Comparison of ENCODE assay signal across 14 cellular contexts in the genomic region with DNA sequence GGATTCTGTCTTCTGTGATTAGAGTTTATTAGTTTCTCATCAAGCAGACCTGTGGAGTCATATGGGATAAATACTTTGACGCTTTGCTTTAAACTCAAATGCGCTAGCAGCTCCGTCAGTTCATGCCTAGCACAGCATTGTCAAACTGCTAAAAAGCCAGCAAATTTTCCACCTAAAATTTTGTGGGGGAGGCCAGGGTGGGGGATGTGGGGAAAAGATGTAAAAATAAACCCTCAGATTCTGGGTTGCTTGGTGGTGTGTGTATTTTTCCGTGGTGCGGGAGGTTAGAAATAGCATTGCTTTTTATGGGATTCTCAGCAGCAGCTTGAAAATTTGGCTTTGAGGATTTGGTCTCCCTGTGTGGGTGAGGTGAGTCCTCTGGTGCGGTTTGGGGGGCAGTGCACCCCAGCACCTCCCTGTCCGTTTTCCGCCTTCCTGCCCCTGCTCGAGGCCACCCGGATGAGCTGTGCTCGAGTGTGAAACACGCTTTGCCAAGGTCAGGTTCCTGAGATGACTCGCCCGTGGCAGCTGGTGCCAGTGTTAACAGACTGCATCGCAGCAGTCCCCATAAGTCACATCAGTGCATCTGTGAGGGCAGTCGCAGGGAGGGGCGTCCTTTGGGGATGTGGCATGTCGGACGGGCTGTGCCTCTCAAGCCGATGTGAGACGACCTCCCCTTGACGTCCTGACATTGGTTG.
DNase-seq lines count a peak whose midpoint lies in the region; ATAC-seq lines count a peak whose summit lies in the region.
"Had no signal": no experiment of that assay in that cellular context is flagged by ENCODE, and none has a peak within 500 bp of the region (broad histone marks: within the 10 kb centered on the region; RNA-seq: fewer than 3 reads in every experiment).

No MANE protein-coding gene starts in this region.

- 71 to 72% methylated on average over 21 to 22 of the region's 22 CpGs for WGBS in GM23248 (ENCODE audit: low coverage in 1 of 2, low lambda C conversion rate in 2 of 2, missing lambda C conversion rate in 2 of 2), 2 experiments

- no peaks in the 10 kb centered on the region for H3K36me3 ChIP-seq in GM23248 (ENCODE audit: low read depth)

- intact Hi-C loops in activated CD4-positive, alpha-beta memory T cell treated with anti-CD3 and anti-CD28 coated beads for 36 hours (cut with micrococcal nuclease) = loop anchor here (1.0 kb wide), 1 partner anchor 18 kb away; no protein-coding TSS in a partner anchor

- H3K27ac Mint-ChIP-seq in activated CD4-positive, alpha-beta T cell treated with anti-CD3 and anti-CD28 coated beads, Interleukin-2, amount 10 ng/mL, durations not matched to agents 7 days and 5 days = peak overlapping the region; percentile 10
- H3K27ac Mint-ChIP-seq in activated CD4-positive, alpha-beta memory T cell treated with anti-CD3 and anti-CD28 coated beads for 36 hours = peak overlapping the region; percentile 39
- peak overlapping the region; percentile 38 to 72 for H3K27ac Mint-ChIP-seq in effector memory CD8-positive, alpha-beta T cell

- POLR2A ChIA-PET in activated CD4-positive, alpha-beta T cell treated with anti-CD3 and anti-CD28 coated beads, Interleukin-2, amount 10 ng/mL, durations not matched to agents 7 days and 5 days (lab: Charles Lee) = no interaction called here
- POLR2A ChIA-PET in activated CD4-positive, alpha-beta memory T cell treated with anti-CD3 and anti-CD28 coated beads for 36 hours (lab: Charles Lee) = interaction anchor here (1.1 kb wide), 1 partner anchor 16 kb away, joined by 3 read pairs; no protein-coding TSS in a partner anchor

- no peaks in the 10 kb centered on the region for H3K9me3 ChIP-seq in GM23248 (ENCODE audit: low read depth)

- peaks cover 15% of the 10 kb centered on the region for H3K9me3 Mint-ChIP-seq in activated CD4-positive, alpha-beta T cell treated with anti-CD3 and anti-CD28 coated beads, Interleukin-2, amount 10 ng/mL, durations not matched to agents 7 days and 5 days
- no peaks in the 10 kb centered on the region for H3K9me3 Mint-ChIP-seq in activated CD4-positive, alpha-beta memory T cell treated with anti-CD3 and anti-CD28 coated beads for 36 hours
- no peaks in the 10 kb centered on the region for H3K9me3 Mint-ChIP-seq in effector memory CD8-positive, alpha-beta T cell

- peaks cover 24% of the 10 kb centered on the region for H3K36me3 Mint-ChIP-seq in activated CD4-positive, alpha-beta T cell treated with anti-CD3 and anti-CD28 coated beads, Interleukin-2, amount 10 ng/mL, durations not matched to agents 7 days and 5 days (ENCODE audit: low read depth)
- peaks cover 8% of the 10 kb centered on the region for H3K36me3 Mint-ChIP-seq in activated CD4-positive, alpha-beta memory T cell treated with anti-CD3 and anti-CD28 coated beads for 36 hours
- no peaks in the 10 kb centered on the region for H3K36me3 Mint-ChIP-seq in effector memory CD8-positive, alpha-beta T cell (ENCODE audit: insufficient read depth)

- H3K27me3 Mint-ChIP-seq in activated CD4-positive, alpha-beta T cell treated with anti-CD3 and anti-CD28 coated beads, Interleukin-2, amount 10 ng/mL, durations not matched to agents 7 days and 5 days = no peaks in the 10 kb centered on the region
- H3K27me3 Mint-ChIP-seq in activated CD4-positive, alpha-beta memory T cell treated with anti-CD3 and anti-CD28 coated beads for 36 hours = peaks cover 9% of the 10 kb centered on the region
- peaks cover 31 to 61% of the 10 kb centered on the region in 2 donors for H3K27me3 Mint-ChIP-seq in effector memory CD8-positive, alpha-beta T cell

- DNase-seq in activated CD4-positive, alpha-beta T cell treated with anti-CD3 and anti-CD28 coated beads, Interleukin-2, amount 10 ng/mL, durations not matched to agents 7 days and 5 days = peak; percentile 13
- no peak for DNase-seq in activated CD4-positive, alpha-beta T cell treated with anti-CD3 and anti-CD28 coated beads for 1 hour
- peak; percentile 83 for DNase-seq in activated CD4-positive, alpha-beta memory T cell treated with anti-CD3 and anti-CD28 coated beads for 36 hours
- DNase-seq in effector memory CD8-positive, alpha-beta T cell = no peak
- DNase-seq in stimulated activated naive CD8-positive, alpha-beta T cell treated with anti-CD3 and anti-CD28 coated beads, Interleukin-15, Interleukin-2, amounts not matched to agents 100 U/mL and 50 U/mL, for 24 hours = peak; percentile 61
- no peak for DNase-seq in GM23248
- no peak for DNase-seq in SW480 (ENCODE audit: low spot score)
- DNase-seq: DND-41, foreskin melanocyte, NCI-H1105, NCI-H526 had no signal

- in situ Hi-C loops in GM23248 (cut with MboI) = no loop called here

- H2AFZ ChIP-seq in GM23248 = no peak overlapping the region

- no peak overlapping the region for H3K4me3 Mint-ChIP-seq in activated CD4-positive, alpha-beta T cell treated with anti-CD3 and anti-CD28 coated beads, Interleukin-2, amount 10 ng/mL, durations not matched to agents 7 days and 5 days
- H3K4me3 Mint-ChIP-seq in activated CD4-positive, alpha-beta memory T cell treated with anti-CD3 and anti-CD28 coated beads for 36 hours = peak overlapping the region; percentile 11
- peak overlapping the region; percentile 56 to 60 for H3K4me3 Mint-ChIP-seq in effector memory CD8-positive, alpha-beta T cell

- H3K9me2 ChIP-seq in GM23248 (ENCODE audit: insufficient read depth) = no peaks in the 10 kb centered on the region

- no peaks in the 10 kb centered on the region for H3F3A ChIP-seq in GM23248 (ENCODE audit: insufficient read depth)

- ATAC-seq in effector memory CD8-positive, alpha-beta T cell (replicated peaks) = peak; percentile 64
- peak; percentile 76 for ATAC-seq in stimulated activated naive CD8-positive, alpha-beta T cell treated with anti-CD3 and anti-CD28 coated beads, Interleukin-15, Interleukin-2, amounts not matched to agents 100 U/mL and 50 U/mL, for 24 hours
- no peak for ATAC-seq in GM18861 (IDR thresholded peaks at IDR 0.05; ENCODE audit: unreplicated experiment)
- ATAC-seq: HCT116 had no signal

- no peak overlapping the region for H3K9ac ChIP-seq in GM23248

- CTCF ChIA-PET in activated CD4-positive, alpha-beta T cell treated with anti-CD3 and anti-CD28 coated beads, Interleukin-2, amount 10 ng/mL, durations not matched to agents 7 days and 5 days (lab: Charles Lee) = no interaction called here
- CTCF ChIA-PET in activated CD4-positive, alpha-beta memory T cell treated with anti-CD3 and anti-CD28 coated beads for 36 hours (lab: Charles Lee) = interaction anchor here (0.9 kb wide), 1 partner anchor 24 kb away, joined by 4 read pairs; no protein-coding TSS in a partner anchor

- no peaks in the 10 kb centered on the region for H3K27me3 ChIP-seq in GM23248 (replicated peaks; ENCODE audit: insufficient read depth)
- H3K27me3 ChIP-seq: dorsolateral prefrontal cortex had no signal

- no peaks in the 10 kb centered on the region for H4K20me1 ChIP-seq in GM23248 (ENCODE audit: insufficient read depth)

- no peak overlapping the region for H3K4me2 ChIP-seq in GM23248 (ENCODE audit: unreplicated experiment)

- no peaks in the 10 kb centered on the region for H3K4me1 ChIP-seq in GM23248 (ENCODE audit: insufficient read depth)

- no peak overlapping the region for H3K4me3 ChIP-seq in GM23248

- no peaks in the 10 kb centered on the region for H3K79me2 ChIP-seq in GM23248 (ENCODE audit: insufficient read depth)

- H3K27ac ChIP-seq in GM23248 = no peak overlapping the region

- H3K4me1 Mint-ChIP-seq in activated CD4-positive, alpha-beta T cell treated with anti-CD3 and anti-CD28 coated beads, Interleukin-2, amount 10 ng/mL, durations not matched to agents 7 days and 5 days = peaks cover 67% of the 10 kb centered on the region
- peaks cover 68% of the 10 kb centered on the region for H3K4me1 Mint-ChIP-seq in activated CD4-positive, alpha-beta memory T cell treated with anti-CD3 and anti-CD28 coated beads for 36 hours (ENCODE audit: low read depth)
- H3K4me1 Mint-ChIP-seq in effector memory CD8-positive, alpha-beta T cell (ENCODE audit: low read depth in 2 of 2) = peaks cover 18 to 22% of the 10 kb centered on the region in 2 donors

Comparison
In these comparisons a context has a peak if more than half of its experiments do, and no peak if none do; other contexts are left out.
1. DNase-seq: peak in activated CD4-positive, alpha-beta T cell treated with anti-CD3 and anti-CD28 coated beads, Interleukin-2, amount 10 ng/mL, durations not matched to agents 7 days and 5 days (single experiment), activated CD4-positive, alpha-beta memory T cell treated with anti-CD3 and anti-CD28 coated beads for 36 hours (single experiment) and stimulated activated naive CD8-positive, alpha-beta T cell treated with anti-CD3 and anti-CD28 coated beads, Interleukin-15, Interleukin-2, amounts not matched to agents 100 U/mL and 50 U/mL, for 24 hours (single experiment); none in activated CD4-positive, alpha-beta T cell treated with anti-CD3 and anti-CD28 coated beads for 1 hour (single experiment), effector memory CD8-positive, alpha-beta T cell (0 of 3), GM23248 (single experiment) and SW480 (single experiment).
2. Peak in every context shown above with its lines, with median percentiles within 50 percentile points of each other: H3K27ac Mint-ChIP-seq.